In the genomic region with DNA sequence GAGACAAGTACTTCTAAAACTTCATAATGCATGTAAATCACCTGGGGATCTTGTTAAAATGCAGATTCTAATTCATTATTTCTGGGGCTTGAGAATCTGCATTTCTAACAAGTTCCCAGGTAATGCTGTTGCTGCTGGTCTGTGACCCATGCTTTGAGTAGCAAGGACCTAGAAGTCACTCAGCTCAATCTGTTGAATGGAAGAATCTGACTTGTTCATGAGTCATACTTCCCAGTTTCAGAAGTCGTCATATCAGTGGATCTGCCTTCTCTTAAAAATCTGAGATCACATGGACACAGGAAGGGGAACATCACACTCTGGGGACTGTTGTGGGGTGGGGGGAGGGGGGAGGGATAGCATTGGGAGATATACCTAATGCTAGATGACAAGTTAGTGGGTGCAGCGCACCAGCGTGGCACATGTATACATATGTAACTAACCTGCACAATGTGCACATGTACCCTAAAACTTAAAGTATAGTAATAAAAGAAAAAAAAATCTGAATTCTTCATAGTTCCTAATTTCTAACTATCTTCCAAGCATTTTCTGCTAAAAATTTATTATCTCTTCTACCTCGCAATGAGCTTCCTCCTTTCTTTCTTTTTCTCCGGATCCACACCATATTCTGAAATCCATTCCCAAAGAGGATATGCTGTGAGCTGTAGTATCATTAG, we compare ENCODE assay signal across 8 cellular contexts. TPM values are rescaled to one million over a fixed set of nuclear protein-coding genes. Genes with fewer than 3 reads are reported as not detected.
DNase-seq lines count a peak whose midpoint lies in the region; ATAC-seq, FAIRE-seq and TF ChIP-seq lines count a peak whose summit lies in the region.
"Not testable (repeated sequence)": the region's sequence is repeated elsewhere in the genome, so short reads cannot be mapped to it uniquely, and the experiment has no call there.

No MANE protein-coding gene starts in this region.

- not testable (repeated sequence) for H3K9me1 ChIP-seq in keratinocyte (ENCODE audit: control insufficient read depth, extremely low read depth, insufficient read depth, low read length)

- not testable (repeated sequence) for H3K27me3 ChIP-seq in keratinocyte (ENCODE audit: control insufficient read depth, extremely low read depth, insufficient read depth, low read length)

- FAIRE-seq in keratinocyte (lab: Jason Lieb, UNC): peak; percentile 78

- peak; percentile 85 for ATAC-seq in GM19463 (IDR thresholded peaks at IDR 0.05; ENCODE audit: unreplicated experiment)
- ATAC-seq in HG02884 (IDR thresholded peaks at IDR 0.05; ENCODE audit: unreplicated experiment): peak; percentile 71
- peak; percentile 50 for ATAC-seq in T-helper 17 cell
- peak; percentile 91 for ATAC-seq in stimulated activated naive CD8-positive, alpha-beta T cell treated with anti-CD3 and anti-CD28 coated beads, Interleukin-15, amount 100 ng/mL, for 72 hours

- peaks cover 32% of the 10 kb centered on the region for H3K4me1 Mint-ChIP-seq in T-helper 17 cell
- peaks cover 75% of the 10 kb centered on the region for H3K4me1 Mint-ChIP-seq in stimulated activated naive CD8-positive, alpha-beta T cell treated with anti-CD3 and anti-CD28 coated beads, Interleukin-15, amount 100 ng/mL, for 72 hours

- H3K9me3 ChIP-seq in T-helper 17 cell (ENCODE audit: control insufficient read depth, low read length, poor library complexity, severe bottlenecking); keratinocyte (ENCODE audit: control insufficient read depth, low read depth, low read length): not testable (repeated sequence)

- peaks cover 26% of the 10 kb centered on the region for H3K4me1 ChIP-seq in keratinocyte (ENCODE audit: control insufficient read depth, extremely low read depth, insufficient read depth, low read length)

- not testable (repeated sequence) for TF ChIP-seq CTCF in GM10248 (IDR thresholded peaks at IDR 0.05; ENCODE audit: control extremely low read depth, extremely low read depth, low read depth, missing control alignments); keratinocyte (optimal IDR thresholded peaks at IDR 0.05 in 1 of 3, IDR thresholded peaks at IDR 0.05 in 1 of 3, conservative IDR thresholded peaks at IDR 0.05 in 1 of 3; ENCODE audit: extremely low read depth in 1 of 3, insufficient read depth in 2 of 3, low read length in 3 of 3)

- peak overlapping the region; percentile 19 for H3K4me2 ChIP-seq in keratinocyte (ENCODE audit: control insufficient read depth, extremely low read depth, insufficient read depth, low read depth, low read length)

- H2AFZ ChIP-seq in keratinocyte (ENCODE audit: control insufficient read depth, low read length): not testable (repeated sequence)

- H3K36me3 Mint-ChIP-seq in T-helper 17 cell (ENCODE audit: low read depth): not testable (repeated sequence)

- not testable (repeated sequence) for H3K4me3 Mint-ChIP-seq in T-helper 17 cell
- H3K4me3 Mint-ChIP-seq in stimulated activated naive CD8-positive, alpha-beta T cell treated with anti-CD3 and anti-CD28 coated beads, Interleukin-15, amount 100 ng/mL, for 72 hours: peak overlapping the region; percentile 48 to 56

- CTCF ChIA-PET in GM10248 (lab: Yijun Ruan, JAX): interaction anchor here (1.0 to 4.0 kb wide), 5 partner anchors 9 to 113 kb away, joined by 3 to 14 read pairs (median 3); no protein-coding TSS in a partner anchor

- not testable (repeated sequence) for H3K79me2 ChIP-seq in keratinocyte (ENCODE audit: control insufficient read depth, insufficient read depth, low read length)

- not testable (repeated sequence) for H3K27ac ChIP-seq in keratinocyte (ENCODE audit: control insufficient read depth, insufficient read depth, low read length)

- dilution Hi-C loops in keratinocyte (cut with MboI; ENCODE audit: extremely low pct_ligation_motif_present, low sequenced_read_pairs): not testable (repeated sequence)

- peak; percentile 45 for DNase-seq in GM10248 (ENCODE audit: extremely low spot score)
- peak; percentile 93 for DNase-seq in HT1080 (ENCODE audit: low read depth)
- DNase-seq in T-helper 17 cell: not testable (repeated sequence)
- DNase-seq in astrocyte of the hippocampus (ENCODE audit: low read depth, low spot score): peak; percentile 22
- DNase-seq in keratinocyte (ENCODE audit: low read depth, low spot score): peak; percentile 59
- DNase-seq in stimulated activated naive CD8-positive, alpha-beta T cell treated with anti-CD3 and anti-CD28 coated beads, Interleukin-15, amount 100 ng/mL, for 72 hours: peak; percentile 42 to 43

- H3K9me3 Mint-ChIP-seq in stimulated activated naive CD8-positive, alpha-beta T cell treated with anti-CD3 and anti-CD28 coated beads, Interleukin-15, amount 100 ng/mL, for 72 hours: not testable (repeated sequence)

- POLR2A ChIA-PET in GM10248 (lab: Yijun Ruan, JAX): not testable (repeated sequence)

- H3K27me3 Mint-ChIP-seq in T-helper 17 cell; stimulated activated naive CD8-positive, alpha-beta T cell treated with anti-CD3 and anti-CD28 coated beads, Interleukin-15, amount 100 ng/mL, for 72 hours: not testable (repeated sequence)

- H3K36me3 ChIP-seq in keratinocyte (ENCODE audit: control insufficient read depth in 2 of 2, extremely low read depth in 1 of 2, insufficient read depth in 2 of 2, low read length in 2 of 2): not testable (repeated sequence)

- H3K9ac ChIP-seq in keratinocyte (ENCODE audit: control insufficient read depth, extremely low read depth, insufficient read depth, low read length): not testable (repeated sequence)

- H4K20me1 ChIP-seq in keratinocyte (ENCODE audit: control insufficient read depth, extremely low read depth, insufficient read depth, low read length): not testable (repeated sequence)

- not testable (repeated sequence) for H3K27ac Mint-ChIP-seq in T-helper 17 cell
- peak overlapping the region; percentile 95 for H3K27ac Mint-ChIP-seq in stimulated activated naive CD8-positive, alpha-beta T cell treated with anti-CD3 and anti-CD28 coated beads, Interleukin-15, amount 100 ng/mL, for 72 hours

- not testable (repeated sequence) for H3K4me3 ChIP-seq in keratinocyte (ENCODE audit: control insufficient read depth in 2 of 3, extremely low read depth in 1 of 3, insufficient read depth in 2 of 3, low read depth in 1 of 3, low read length in 3 of 3)

RNA-seq across cellular contexts. Expression of gene CHST2, which starts 46.2 kb away (rescaled TPM):
- 30.9 and 36.9 TPM in 2 replicates for total RNA-seq in HT1080 (2014; rRNA removed; shearing (Covaris generic))
- 19.0 and 19.6 TPM in 2 replicates for polyA plus RNA-seq in HT1080 (2015; cell fraction: cytosol; rRNA removed)
- 12.1 and 13.6 TPM in 2 replicates for polyA plus RNA-seq in HT1080 (2015; cell fraction: nucleus; rRNA removed)
- total RNA-seq in T-helper 17 cell: 1 to 10 TPM; 1.8 to 2.2 TPM
- 1.6 to 3.5 TPM (median 1.8 TPM) in 3 replicates for polyA plus RNA-seq in keratinocyte
- polyA plus RNA-seq in keratinocyte (2011; ENCODE audit: low read depth): 2.8 TPM
- polyA plus RNA-seq in keratinocyte (2011; cell fraction: cytosol; rRNA removed): 2.2 and 3.7 TPM in 2 replicates
- polyA plus RNA-seq in keratinocyte (2011; cell fraction: nucleus; rRNA removed): 4.2 and 6.8 TPM in 2 replicates
- polyA plus RNA-seq in keratinocyte (2012; ENCODE audit: low replicate concordance): 3.4 and 11.5 TPM in 2 replicates
- 1.2 to 2.4 TPM (median 1.7 TPM) in 3 replicates for polyA minus RNA-seq in keratinocyte
- polyA minus RNA-seq in keratinocyte (2011; cell fraction: cytosol; rRNA and poly(A)+ RNA removed): 9.0 TPM
- 6.3 and 7.5 TPM in 2 replicates for polyA minus RNA-seq in keratinocyte (2011; cell fraction: nucleus; rRNA and poly(A)+ RNA removed)
